Comparison of ENCODE assay signal across 32 cellular contexts in genomic region chr17:19738757-19739156, GRCh38. TPM values are rescaled to one million over a fixed set of nuclear protein-coding genes. Genes with fewer than 3 reads are reported as not detected.
A peak's percentile ranks its signal among the peaks of the same experiment; 100 is the strongest.
DNase-seq lines count a peak whose midpoint lies in the region; ATAC-seq, FAIRE-seq and TF ChIP-seq lines count a peak whose summit lies in the region.
"Had no signal": no experiment of that assay in that cellular context is flagged by ENCODE, and none has a peak within 500 bp of the region (broad histone marks: within the 10 kb centered on the region; RNA-seq: fewer than 3 reads in every experiment).

No MANE protein-coding gene starts in this region.

- H4K20me1 ChIP-seq in H1 (replicated peaks in 1 of 2; ENCODE audit: control insufficient read depth in 1 of 2, insufficient read depth in 2 of 2, low read length in 2 of 2): no peaks in the 10 kb centered on the region
- no peaks in the 10 kb centered on the region for H4K20me1 ChIP-seq in osteoblast (ENCODE audit: insufficient read depth, low read length)
- H4K20me1 ChIP-seq: BLaER1 had no signal

- H3K18ac ChIP-seq in H1 (ENCODE audit: extremely low read depth, low read length): no peak overlapping the region

- H2BK15ac ChIP-seq in H1 (ENCODE audit: low read length): no peak overlapping the region

- no peaks in the 10 kb centered on the region for H3K36me3 ChIP-seq in H1 (ENCODE audit: control insufficient read depth in 2 of 4, insufficient read depth in 4 of 4, low read length in 3 of 4)
- H3K36me3 ChIP-seq in osteoblast (ENCODE audit: insufficient read depth, low read length): no peaks in the 10 kb centered on the region
- H3K36me3 ChIP-seq: BE2C, BLaER1 had no signal

- no peak overlapping the region for H2BK20ac ChIP-seq in H1 (ENCODE audit: low read length)

- CTCF ChIA-PET in RWPE1 (lab: Yijun Ruan, JAX): no interaction called here
- CTCF ChIA-PET in H1 (lab: Charles Lee; ENCODE audit: partially characterized antibody): interaction anchor here (1.2 to 1.7 kb wide), 2 partner anchors 15 to 92 kb away, joined by 3 read pairs; no protein-coding TSS in a partner anchor

- no peak overlapping the region for H3K23ac ChIP-seq in H1 (ENCODE audit: insufficient read length)

- ATAC-seq in right cardiac atrium (no peak), Right ventricle myocardium superior (ENCODE audit: poor library complexity) (no peak)
- ATAC-seq: GM12878 had no signal

- H3K9ac ChIP-seq in H1 (replicated peaks in 1 of 4; ENCODE audit: extremely low read depth in 1 of 4, low read depth in 3 of 4, low read length in 3 of 4): no peak overlapping the region
- H3K9ac ChIP-seq: BLaER1 had no signal

- no peak for TF ChIP-seq RAD21 in H1 (IDR thresholded peaks at IDR 0.05 in 1 of 2, conservative IDR thresholded peaks at IDR 0.05 in 1 of 2; ENCODE audit: low read depth in 2 of 2, low read length in 2 of 2)

- H4K8ac ChIP-seq in H1 (ENCODE audit: extremely low read depth, insufficient read depth, low read length): peak overlapping the region; percentile 42; the same call in 1 of the 2 replicates

- H4K91ac ChIP-seq in H1 (replicated peaks; ENCODE audit: insufficient read length, low read length): no peak overlapping the region

- H2BK5ac ChIP-seq in H1 (ENCODE audit: low read depth, low read length): no peak overlapping the region

- H3K4me1 ChIP-seq in right cardiac atrium (ENCODE audit: control insufficient read depth, insufficient read depth, low read length) (no peaks in the 10 kb centered on the region), H1 (replicated peaks in 1 of 4; ENCODE audit: control insufficient read depth in 3 of 4, insufficient read depth in 4 of 4, low read length in 3 of 4) (no peaks in the 10 kb centered on the region), osteoblast (ENCODE audit: insufficient read depth, low read length) (no peaks in the 10 kb centered on the region)
- H3K4me1 ChIP-seq: BE2C, BLaER1 had no signal

- no peaks in the 10 kb centered on the region for H3K23me2 ChIP-seq in H1 (ENCODE audit: low read depth, low read length)

- DNase-seq in right cardiac atrium: peak in 2 of 3 donors; percentile 3 to 59
- DNase-seq in Right ventricle myocardium superior: no peak
- no peak for DNase-seq in RWPE1 (ENCODE audit: low spot score)
- no peak for DNase-seq in H1 (ENCODE audit: low read depth in 1 of 2, low spot score in 2 of 2)
- DNase-seq in osteoblast (ENCODE audit: insufficient read length, low spot score, missing footprints): peak; percentile 45
- DNase-seq in NCI-H128 (lab: John Stamatoyannopoulos, UW; ENCODE audit: unreplicated experiment): no peak
- DNase-seq in NCI-H2029 (lab: John Stamatoyannopoulos, UW): no peak
- DNase-seq: 8988T; ACHN; BE2C; C1 segment of cervical spinal cord; CD4-positive, alpha-beta memory T cell; CD4-positive, CD25-positive, alpha-beta regulatory T cell; COR-L47; DMS 273 treated with DMSO at 0.1 percent for 48 hours; DMS153; DMS53; DMS79; DND-41; EL; GDM1 had no signal

- H3K56ac ChIP-seq in H1 (replicated peaks; ENCODE audit: insufficient read length, low read depth, low read length): no peak overlapping the region

- TF ChIP-seq POLR2A in H1 (IDR thresholded peaks at IDR 0.05; ENCODE audit: control extremely low read depth in 1 of 2, low read depth in 2 of 2, low read length in 2 of 2): no peak

- no peak overlapping the region for H3K4me3 ChIP-seq in right cardiac atrium (ENCODE audit: low read length)
- no peak overlapping the region for H3K4me3 ChIP-seq in H1 (ENCODE audit: extremely low read depth in 1 of 4, insufficient read depth in 2 of 4, low read depth in 3 of 4, low read length in 4 of 4)
- H3K4me3 ChIP-seq in osteoblast (ENCODE audit: insufficient read depth, low read length): no peak overlapping the region
- H3K4me3 ChIP-seq: BLaER1, GM12878 had no signal

- TF ChIP-seq EP300 in H1 (IDR thresholded peaks at IDR 0.05; ENCODE audit: borderline replicate concordance in 1 of 2, low read depth in 2 of 2, low read length in 2 of 2): no peak

- TF ChIP-seq CTCF in RWPE1 (conservative IDR thresholded peaks at IDR 0.05; ENCODE audit: low read depth): no peak
- no peak for TF ChIP-seq CTCF in H1 (IDR thresholded peaks at IDR 0.05; ENCODE audit: control extremely low read depth in 1 of 3, insufficient read depth in 1 of 3, low read depth in 1 of 3, low read length in 3 of 3)
- TF ChIP-seq CTCF in osteoblast (IDR thresholded peaks at IDR 0.05; ENCODE audit: extremely low read depth, low read depth, low read length): no peak

- no peak overlapping the region for H2AK5ac ChIP-seq in H1 (ENCODE audit: low read depth, low read length)

- POLR2A ChIA-PET in RWPE1 (lab: Yijun Ruan, JAX; ENCODE audit: low non-redundant PET): no interaction called here
- POLR2A ChIA-PET in H1 (lab: Charles Lee; ENCODE audit: partially characterized antibody): no interaction called here

- no peak overlapping the region for H4K5ac ChIP-seq in H1 (ENCODE audit: insufficient read length, low read depth, low read length)

- H2BK120ac ChIP-seq in H1 (replicated peaks; ENCODE audit: low read depth, low read length): no peak overlapping the region

- H2AFZ ChIP-seq in H1 (ENCODE audit: low read length): no peak overlapping the region
- H2AFZ ChIP-seq in osteoblast (ENCODE audit: low read length): no peak overlapping the region

- no peaks in the 10 kb centered on the region for H3K79me1 ChIP-seq in H1 (ENCODE audit: low read depth, low read length)

- H3K79me2 ChIP-seq in H1 (ENCODE audit: control insufficient read depth in 1 of 2, insufficient read depth in 2 of 2, low read length in 2 of 2) (no peaks in the 10 kb centered on the region), osteoblast (ENCODE audit: insufficient read depth, low read length) (no peaks in the 10 kb centered on the region)

- H3K9me3 ChIP-seq in right cardiac atrium (ENCODE audit: control insufficient read depth, low read length): no peaks in the 10 kb centered on the region
- H3K9me3 ChIP-seq in H1 (ENCODE audit: insufficient read depth in 2 of 2, low read depth in 1 of 2, low read length in 1 of 2): no peaks in the 10 kb centered on the region
- H3K9me3 ChIP-seq in osteoblast (ENCODE audit: low read depth, low read length): no peaks in the 10 kb centered on the region
- H3K9me3 ChIP-seq: BE2C, BLaER1 had no signal

- FAIRE-seq in H1 (lab: Jason Lieb, UNC): no peak
- FAIRE-seq: A204.1, GM12878, GM12892, GM18507 had no signal

- H3K27ac ChIP-seq in right cardiac atrium (ENCODE audit: low read length): no peak overlapping the region
- peak overlapping the region; percentile 100 for H3K27ac ChIP-seq in RWPE1
- H3K27ac ChIP-seq in H1 (ENCODE audit: low read depth, low read length): no peak overlapping the region
- no peak overlapping the region for H3K27ac ChIP-seq in osteoblast (ENCODE audit: low read depth, low read length)
- H3K27ac ChIP-seq: BLaER1 had no signal

- WGBS in right cardiac atrium: 97% methylated on average over 9 of the region's 9 CpGs
- 93% methylated on average over 9 of the region's 9 CpGs; no CpG with 5 or more reads in 1 of the 2 experiments for WGBS in H1 (ENCODE audit: extremely low coverage in 1 of 2, insufficient coverage in 1 of 2, insufficient read length in 1 of 2, insufficient replicate concordance in 2 of 2, low coverage in 1 of 2, low lambda C conversion rate in 2 of 2, missing lambda C conversion rate in 1 of 2), 2 experiments

- H3K27me3 ChIP-seq in right cardiac atrium (ENCODE audit: control insufficient read depth, insufficient read depth) (no peaks in the 10 kb centered on the region), H1 (replicated peaks in 1 of 4; ENCODE audit: control insufficient read depth in 3 of 4, extremely low read depth in 1 of 4, insufficient read depth in 3 of 4, low read length in 3 of 4) (no peaks in the 10 kb centered on the region; a peak in 1 of 7 replicates), osteoblast (ENCODE audit: insufficient read depth, low read length) (no peaks in the 10 kb centered on the region)
- H3K27me3 ChIP-seq: BE2C, BLaER1 had no signal

- H3K4me2 ChIP-seq in H1 (ENCODE audit: insufficient read depth in 1 of 2, low read depth in 2 of 2, low read length in 2 of 2) (no peak overlapping the region), osteoblast (ENCODE audit: insufficient read depth, low read length) (no peak overlapping the region)
- H3K4me2 ChIP-seq: BLaER1 had no signal

- intact Hi-C loops in right cardiac atrium (cut with DNase I): no loop called here
- intact Hi-C loops in Right ventricle myocardium superior (cut with DNase I): no loop called here

- H3K4ac ChIP-seq in H1 (replicated peaks; ENCODE audit: insufficient read length, low read depth, low read length): no peak overlapping the region

- no peak overlapping the region for H2BK12ac ChIP-seq in H1 (ENCODE audit: low read depth, low read length)

- no peak overlapping the region for H3K14ac ChIP-seq in H1 (ENCODE audit: insufficient read length)

TF ChIP-seq in H1, 55 proteins besides CTCF, POLR2A, EP300 and RAD21 (continues in another document):
- TF ChIP-seq BRCA1 (IDR thresholded peaks at IDR 0.05; ENCODE audit: low read depth, low read length) (no peak), SIX5 (IDR thresholded peaks at IDR 0.05; ENCODE audit: low read depth, low read length) (no peak)

RNA-seq across cellular contexts. Expression of gene ALDH3A1, which starts 9.3 kb away (rescaled TPM):
- total RNA-seq in right cardiac atrium: under 1 TPM; 0.20 to 0.50 (median 0.23) TPM
- 0.09 TPM for polyA plus RNA-seq in right cardiac atrium
- total RNA-seq in Right ventricle myocardium superior: 0.27 TPM
- 0.37 and 0.46 TPM in 2 replicates for total RNA-seq in H1 (2021; fragmentation: NEBNext Ultra II Directional; extraction: Animal tissue kit (Norgen Biotek cat#: 25700))
- polyA plus RNA-seq in H1 (2011; rRNA removed): 0.75 and 1.4 TPM in 2 replicates
- polyA plus RNA-seq in H1 (2011; cell fraction: cytosol; rRNA removed): 0.43 TPM
- 1.1 TPM for polyA plus RNA-seq in H1 (2011; cell fraction: nucleus; rRNA removed)
- polyA plus RNA-seq in H1 (2012, experiment 1 of 2): 0.23 to 0.94 TPM (median 0.48 TPM) in 4 replicates
- 0.30 TPM for polyA plus RNA-seq in H1 (2012, experiment 2 of 2)
- 0.30 TPM for polyA plus RNA-seq in H1 (2013, experiment 1 of 2)
- polyA plus RNA-seq in H1 (2013, experiment 2 of 2): 0.09 TPM
- polyA minus RNA-seq in H1 (2011; rRNA and poly(A)+ RNA removed): 0.69 and 0.83 TPM in 2 replicates
- polyA minus RNA-seq in H1 (2011; cell fraction: cytosol; rRNA and poly(A)+ RNA removed): not detected
- 1.3 TPM for polyA minus RNA-seq in H1 (2011; cell fraction: nucleus; rRNA and poly(A)+ RNA removed)
- under 0.01 TPM in 1 of 2 replicates, not detected in the other for total RNA-seq in osteoblast
- total RNA-seq: A673; CD4-positive, alpha-beta memory T cell; CD4-positive, CD25-positive, alpha-beta regulatory T cell; CD8-positive, alpha-beta memory T cell; Daoy; G401; GM12878 had no signal
- polyA plus RNA-seq: CD14-positive monocyte; CD4-positive, alpha-beta memory T cell had no signal

RNA-seq across cellular contexts. Expression of gene SLC47A2, which starts 22.4 kb away (rescaled TPM):
- not detected for total RNA-seq in right cardiac atrium
- not detected for polyA plus RNA-seq in right cardiac atrium
- not detected for total RNA-seq in Right ventricle myocardium superior
- total RNA-seq in H1 (2021; fragmentation: NEBNext Ultra II Directional; extraction: Animal tissue kit (Norgen Biotek cat#: 25700)): not detected in 2 replicates
- not detected in 2 replicates for polyA plus RNA-seq in H1 (2011; rRNA removed)
- not detected for polyA plus RNA-seq in H1 (2011; cell fraction: cytosol; rRNA removed)
- not detected for polyA plus RNA-seq in H1 (2011; cell fraction: nucleus; rRNA removed)
- 0.07 to 0.09 TPM in 2 of 4 replicates, not detected in the others for polyA plus RNA-seq in H1 (2012, experiment 1 of 2)
- not detected for polyA plus RNA-seq in H1 (2012, experiment 2 of 2)
- not detected for polyA plus RNA-seq in H1 (2013, experiment 1 of 2)
- not detected for polyA plus RNA-seq in H1 (2013, experiment 2 of 2)
- not detected in 2 replicates for polyA minus RNA-seq in H1 (2011; rRNA and poly(A)+ RNA removed)
- polyA minus RNA-seq in H1 (2011; cell fraction: cytosol; rRNA and poly(A)+ RNA removed): not detected
- polyA minus RNA-seq in H1 (2011; cell fraction: nucleus; rRNA and poly(A)+ RNA removed): not detected
- not detected in 2 replicates for total RNA-seq in osteoblast
- total RNA-seq: A673; CD4-positive, alpha-beta memory T cell; CD4-positive, CD25-positive, alpha-beta regulatory T cell; CD8-positive, alpha-beta memory T cell; Daoy; G401; GM12878 had no signal
- polyA plus RNA-seq: AG04450; CD14-positive monocyte; CD4-positive, alpha-beta memory T cell; CD4-positive, CD25-positive, alpha-beta regulatory T cell; CD8-positive, alpha-beta memory T cell; GM12878 had no signal

Comparison
In these comparisons a context has a peak if more than half of its experiments do, and no peak if none do; other contexts are left out.
1. DNase-seq: peak in right cardiac atrium (2 of 3) and osteoblast (single experiment); none in Right ventricle myocardium superior (single experiment), RWPE1 (single experiment), H1 (0 of 2), NCI-H128 (single experiment) and NCI-H2029 (single experiment).